Comparison of ENCODE assay signal across 18 cellular contexts in genomic region chr3:194054540-194054939, GRCh38.
"Had no signal": no experiment of that assay in that cellular context is flagged by ENCODE, and none has a peak within 500 bp of the region (broad histone marks: within the 10 kb centered on the region; RNA-seq: fewer than 3 reads in every experiment).

No MANE protein-coding gene starts in this region.

- H3K4me3 ChIP-seq: dorsolateral prefrontal cortex, right atrium auricular region, sigmoid colon, skin epidermis, stomach, thoracic aorta, transverse colon had no signal

- H3K27ac Mint-ChIP-seq: naive thymus-derived CD4-positive, alpha-beta T cell; nephron progenitor cell had no signal

- H3K36me3 ChIP-seq: right atrium auricular region, sigmoid colon, stomach, thoracic aorta, transverse colon had no signal

- H3K4me3 Mint-ChIP-seq: naive thymus-derived CD4-positive, alpha-beta T cell; nephron progenitor cell had no signal

- H3K27me3 ChIP-seq: dorsolateral prefrontal cortex, right atrium auricular region, sigmoid colon, stomach, transverse colon had no signal

- H3K27ac ChIP-seq: dorsolateral prefrontal cortex, right atrium auricular region, sigmoid colon, skin epidermis, stomach, thoracic aorta, transverse colon had no signal

- DNase-seq: cortex of kidney; dorsolateral prefrontal cortex; effector CD8-positive, alpha-beta T cell; glutamatergic neuron; kidney glomerular epithelial cell; naive thymus-derived CD4-positive, alpha-beta T cell; nephron progenitor cell; posterior cingulate gyrus; sigmoid colon; stimulated activated CD4-positive, alpha-beta T cell treated with anti-CD3 and anti-CD28 coated beads, Interleukin-2, amount 100 ng/mL, for 24 hours; stimulated activated naive CD4-positive, alpha-beta T cell; stomach; substantia nigra; transverse colon had no signal

- ATAC-seq: esophagus mucosa; naive thymus-derived CD4-positive, alpha-beta T cell had no signal

- H3K9me3 ChIP-seq: transverse colon had no signal
